Comparison of ENCODE assay signal across 22 cellular contexts in the genomic region with DNA sequence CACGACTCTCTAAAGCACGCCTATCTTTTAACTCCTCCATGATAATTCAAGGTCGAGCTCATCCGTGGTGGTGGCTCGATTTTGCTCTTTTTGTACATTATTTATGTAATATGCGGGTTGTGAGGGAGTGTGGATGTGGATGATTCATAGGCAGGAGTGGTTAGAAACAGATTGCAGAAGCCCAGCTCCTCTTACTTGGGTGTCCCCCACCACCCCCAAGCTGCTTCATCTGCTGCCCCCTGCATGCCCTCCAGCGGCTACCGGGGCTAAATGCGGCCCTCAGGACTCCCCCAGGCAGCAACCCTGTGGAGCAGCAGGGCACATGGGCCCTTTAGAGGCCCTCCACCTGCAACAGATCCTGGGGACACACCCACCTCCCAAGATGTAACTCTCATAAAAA.
"Had no signal": no experiment of that assay in that cellular context is flagged by ENCODE, and none has a peak within 500 bp of the region (broad histone marks: within the 10 kb centered on the region; RNA-seq: fewer than 3 reads in every experiment).

No MANE protein-coding gene starts in this region.

- H3K9me3 Mint-ChIP-seq: mesothelial cell of epicardium; naive B cell; nephron; stimulated activated effector memory CD8-positive, alpha-beta T cell treated with anti-CD3 and anti-CD28 coated beads, Interleukin-12 subunit alpha, Interleukin-12 subunit beta, amount 100 ng/mL, for 72 hours; type B pancreatic cell had no signal

- H3K36me3 Mint-ChIP-seq: mesothelial cell of epicardium; naive B cell; stimulated activated effector memory CD8-positive, alpha-beta T cell treated with anti-CD3 and anti-CD28 coated beads, Interleukin-12 subunit alpha, Interleukin-12 subunit beta, amount 100 ng/mL, for 72 hours; type B pancreatic cell had no signal

- H3K27me3 ChIP-seq: gastrocnemius medialis, left lung, sigmoid colon, stomach, thyroid gland had no signal

- H3K4me3 Mint-ChIP-seq: mesothelial cell of epicardium; naive B cell; stimulated activated effector memory CD8-positive, alpha-beta T cell treated with anti-CD3 and anti-CD28 coated beads, Interleukin-12 subunit alpha, Interleukin-12 subunit beta, amount 100 ng/mL, for 72 hours; type B pancreatic cell had no signal

- ATAC-seq: gastrocnemius medialis; left lung; mucosa of descending colon; right cardiac atrium; stimulated activated effector memory CD8-positive, alpha-beta T cell treated with anti-CD3 and anti-CD28 coated beads, Interleukin-12 subunit alpha, Interleukin-12 subunit beta, amount 100 ng/mL, for 72 hours had no signal

- DNase-seq: cortex of kidney; effector CD4-positive, alpha-beta T cell; foreskin fibroblast; gastrocnemius medialis; kidney; left cardiac atrium; left lung; mesenchymal stem cell; mucosa of descending colon; naive B cell; right cardiac atrium; sigmoid colon; stimulated activated CD4-positive, alpha-beta T cell treated with anti-CD3 and anti-CD28 coated beads, Interleukin-2, amount 100 ng/mL, for 24 hours; stimulated activated CD4-positive, alpha-beta T cell treated with anti-CD3 and anti-CD28 coated beads, Interleukin-4, amount 100 ng/mL, for 24 hours; stimulated activated naive CD4-positive, alpha-beta T cell treated with Interleukin-2 at 50 U/mL for 16 hours; stomach; thyroid gland had no signal

- H3K27ac ChIP-seq: gastrocnemius medialis, left lung, prostate gland, sigmoid colon, stomach, thyroid gland had no signal

- H3K36me3 ChIP-seq: gastrocnemius medialis, left lung, prostate gland, sigmoid colon, stomach, thyroid gland had no signal

- H3K4me1 ChIP-seq: left lung, prostate gland, stomach, thyroid gland had no signal

- H3K9me3 ChIP-seq: gastrocnemius medialis, left lung, mucosa of descending colon, prostate gland, sigmoid colon, stomach, thyroid gland had no signal

- H3K4me3 ChIP-seq: gastrocnemius medialis, left lung, mucosa of descending colon, prostate gland, sigmoid colon, stomach, thyroid gland had no signal

- H3K4me1 Mint-ChIP-seq: mesothelial cell of epicardium; naive B cell; stimulated activated effector memory CD8-positive, alpha-beta T cell treated with anti-CD3 and anti-CD28 coated beads, Interleukin-12 subunit alpha, Interleukin-12 subunit beta, amount 100 ng/mL, for 72 hours had no signal

- H3K27ac Mint-ChIP-seq: mesothelial cell of epicardium; stimulated activated effector memory CD8-positive, alpha-beta T cell treated with anti-CD3 and anti-CD28 coated beads, Interleukin-12 subunit alpha, Interleukin-12 subunit beta, amount 100 ng/mL, for 72 hours; type B pancreatic cell had no signal
